8 cellular contexts compared by ENCODE assay signal in the genomic region with DNA sequence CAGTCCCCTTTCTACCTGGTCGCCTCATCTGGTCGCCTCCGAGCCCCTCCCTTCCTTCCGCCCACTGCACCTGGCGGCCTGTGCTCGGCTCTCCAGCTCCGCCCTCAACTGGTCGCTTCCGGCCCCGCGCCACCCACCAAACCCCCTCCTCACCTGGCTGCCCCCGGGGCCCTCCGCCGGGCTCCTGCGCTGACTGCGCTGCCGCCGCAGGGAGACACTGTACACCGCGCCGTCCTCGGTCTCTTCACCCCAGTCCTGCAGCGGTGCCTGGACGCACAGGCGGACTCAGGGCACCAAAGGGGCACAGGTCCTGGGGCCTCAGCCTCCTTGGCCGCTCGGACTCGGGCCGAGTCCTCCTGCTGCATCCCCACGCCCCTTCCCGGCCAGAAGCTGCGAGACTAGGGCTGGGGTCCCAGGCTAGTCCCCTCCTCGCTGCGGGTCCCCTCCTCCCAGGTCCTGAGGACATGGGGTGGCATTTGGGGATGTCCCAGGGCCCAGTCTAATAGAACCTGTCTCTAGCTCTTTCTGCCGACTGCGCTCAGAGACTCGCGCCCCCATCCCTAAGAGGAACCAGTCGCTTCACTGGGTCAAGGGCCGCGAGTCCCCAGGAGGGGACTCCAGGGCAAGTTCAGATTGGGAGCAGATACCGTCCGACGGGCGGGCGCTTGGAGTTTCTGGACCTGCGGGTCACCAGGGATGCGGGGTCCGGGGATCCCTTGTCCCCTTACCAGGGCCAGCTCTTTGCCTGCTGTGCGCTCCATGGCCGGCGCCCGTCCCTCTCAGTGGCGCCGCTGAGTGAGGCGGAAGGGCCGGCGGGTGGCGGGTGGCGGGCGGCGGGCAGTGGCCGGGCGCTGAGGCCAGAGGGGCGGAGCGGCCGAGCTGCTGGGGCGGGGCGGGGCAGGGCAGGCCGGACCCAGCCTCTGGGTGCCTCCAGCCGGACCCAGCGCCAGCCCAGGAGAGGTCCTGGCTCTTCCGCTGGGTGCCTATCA. TPM values are rescaled to one million over a fixed set of nuclear protein-coding genes. Genes with fewer than 3 reads are reported as not detected.
DNase-seq lines count a peak whose midpoint lies in the region; ATAC-seq and TF ChIP-seq lines count a peak whose summit lies in the region.

A gene with protein sequence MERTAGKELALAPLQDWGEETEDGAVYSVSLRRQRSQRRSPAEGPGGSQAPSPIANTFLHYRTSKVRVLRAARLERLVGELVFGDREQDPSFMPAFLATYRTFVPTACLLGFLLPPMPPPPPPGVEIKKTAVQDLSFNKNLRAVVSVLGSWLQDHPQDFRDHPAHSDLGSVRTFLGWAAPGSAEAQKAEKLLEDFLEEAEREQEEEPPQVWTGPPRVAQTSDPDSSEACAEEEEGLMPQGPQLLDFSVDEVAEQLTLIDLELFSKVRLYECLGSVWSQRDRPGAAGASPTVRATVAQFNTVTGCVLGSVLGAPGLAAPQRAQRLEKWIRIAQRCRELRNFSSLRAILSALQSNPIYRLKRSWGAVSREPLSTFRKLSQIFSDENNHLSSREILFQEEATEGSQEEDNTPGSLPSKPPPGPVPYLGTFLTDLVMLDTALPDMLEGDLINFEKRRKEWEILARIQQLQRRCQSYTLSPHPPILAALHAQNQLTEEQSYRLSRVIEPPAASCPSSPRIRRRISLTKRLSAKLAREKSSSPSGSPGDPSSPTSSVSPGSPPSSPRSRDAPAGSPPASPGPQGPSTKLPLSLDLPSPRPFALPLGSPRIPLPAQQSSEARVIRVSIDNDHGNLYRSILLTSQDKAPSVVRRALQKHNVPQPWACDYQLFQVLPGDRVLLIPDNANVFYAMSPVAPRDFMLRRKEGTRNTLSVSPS (minus strand): TSS at position 797 of the 989 bp plus-strand sequence. CDS start 36 bp downstream, at position 761.

- no peaks in the 10 kb centered on the region for H3F3A ChIP-seq in GM23248 (ENCODE audit: insufficient read depth)
- H3F3A ChIP-seq in OCI-LY1 (ENCODE audit: insufficient read depth, low read length): no peaks in the 10 kb centered on the region

- TF ChIP-seq CTCF in OCI-LY1 (IDR thresholded peaks at IDR 0.05; ENCODE audit: low read length): no peak
- peak; percentile 34 for TF ChIP-seq CTCF in parathyroid adenoma (IDR thresholded peaks at IDR 0.05)

- peak within 1 kb of the TSS; percentile 57 for H2AFZ ChIP-seq in GM23248
- no peak within 1 kb of the TSS for H2AFZ ChIP-seq in OCI-LY1 (ENCODE audit: low read length)
- H2AFZ ChIP-seq in parathyroid adenoma: peak within 1 kb of the TSS; percentile 93

- in situ Hi-C loops in GM23248 (cut with MboI): no loop called here

- H3K27ac ChIP-seq in GM23248 (no peak within 1 kb of the TSS), OCI-LY1 (ENCODE audit: low read depth, low read length, poor library complexity, severe bottlenecking) (no peak within 1 kb of the TSS), parathyroid adenoma (peak within 1 kb of the TSS; percentile 97)

- H3K79me2 ChIP-seq in GM23248 (ENCODE audit: insufficient read depth): no peaks in the 10 kb centered on the region
- no peaks in the 10 kb centered on the region for H3K79me2 ChIP-seq in OCI-LY1 (ENCODE audit: insufficient read depth, low read length)
- H3K79me2 ChIP-seq in parathyroid adenoma: peaks cover 4% of the 10 kb centered on the region

- H4K20me1 ChIP-seq in GM23248 (ENCODE audit: insufficient read depth): no peaks in the 10 kb centered on the region
- no peaks in the 10 kb centered on the region for H4K20me1 ChIP-seq in OCI-LY1 (ENCODE audit: insufficient read depth, low read length)

- H3K9ac ChIP-seq in GM23248 (0 out of 2 replicates have a peak within 1 kb of the TSS, but pooled peaks have one; percentile 5), OCI-LY1 (ENCODE audit: low read length) (no peak within 1 kb of the TSS), parathyroid adenoma (peak within 1 kb of the TSS; percentile 92)

- H3K9me2 ChIP-seq in GM23248 (ENCODE audit: insufficient read depth) (no peaks in the 10 kb centered on the region), OCI-LY1 (ENCODE audit: low read depth, low read length) (no peaks in the 10 kb centered on the region)

- WGBS in GM23248 (ENCODE audit: low coverage in 1 of 2, low lambda C conversion rate in 2 of 2, missing lambda C conversion rate in 2 of 2), 2 experiments: 5% methylated on average over 43 to 61 of the region's 73 CpGs

- no peak for ATAC-seq in HG03095 (IDR thresholded peaks at IDR 0.05; ENCODE audit: unreplicated experiment)

- H3K4me1 ChIP-seq in GM23248 (ENCODE audit: insufficient read depth): no peaks in the 10 kb centered on the region
- peaks cover 17% of the 10 kb centered on the region for H3K4me1 ChIP-seq in OCI-LY1 (ENCODE audit: insufficient read depth, low read length, severe bottlenecking)
- H3K4me1 ChIP-seq in parathyroid adenoma: peaks cover 19% of the 10 kb centered on the region

- H3K4me2 ChIP-seq in GM23248 (ENCODE audit: unreplicated experiment): peak within 1 kb of the TSS; percentile 16
- H3K4me2 ChIP-seq in OCI-LY1 (ENCODE audit: low read length): peak within 1 kb of the TSS; percentile 62
- H3K4me2 ChIP-seq in parathyroid adenoma (ENCODE audit: low read length): peak within 1 kb of the TSS; percentile 71

- peak; percentile 47 for DNase-seq in GM23248
- peak; percentile 62 for DNase-seq in glomerular visceral epithelial cell (ENCODE audit: extremely low spot score)
- no peak for DNase-seq in OCI-M2 (lab: John Stamatoyannopoulos, UW; ENCODE audit: unreplicated experiment)
- no peak for DNase-seq in GM19240 (ENCODE audit: insufficient read length, low spot score)
- DNase-seq in dedifferentiated amniotic fluid mesenchymal stem cell (ENCODE audit: extremely low spot score): no peak

- H3K27me3 ChIP-seq in GM23248 (replicated peaks; ENCODE audit: insufficient read depth) (no peaks in the 10 kb centered on the region; the same call in 1 of the 2 replicates), OCI-LY1 (ENCODE audit: insufficient read depth, low read length) (no peaks in the 10 kb centered on the region; the same call in 1 of the 2 replicates), parathyroid adenoma (ENCODE audit: control insufficient read depth, insufficient read depth, low read length) (no peaks in the 10 kb centered on the region)

- H3K9me3 ChIP-seq in GM23248 (ENCODE audit: low read depth) (no peaks in the 10 kb centered on the region), OCI-LY1 (ENCODE audit: low read length) (no peaks in the 10 kb centered on the region), parathyroid adenoma (ENCODE audit: control insufficient read depth, low read length) (no peaks in the 10 kb centered on the region)

- H3K36me3 ChIP-seq in GM23248 (ENCODE audit: low read depth) (no peaks in the 10 kb centered on the region), OCI-LY1 (ENCODE audit: insufficient read depth, low read length) (no peaks in the 10 kb centered on the region), parathyroid adenoma (ENCODE audit: control insufficient read depth, insufficient read depth, low read length) (no peaks in the 10 kb centered on the region)

- peak within 1 kb of the TSS; percentile 45 for H3K4me3 ChIP-seq in GM23248
- H3K4me3 ChIP-seq in OCI-LY1 (ENCODE audit: low read depth, low read length, poor library complexity, severe bottlenecking): peak within 1 kb of the TSS; percentile 37
- peak within 1 kb of the TSS; percentile 77 for H3K4me3 ChIP-seq in parathyroid adenoma (ENCODE audit: low read depth, low read length)

RNA-seq across cellular contexts. Expression of the gene that starts here (rescaled TPM):
- 0.54 and 5.9 TPM in 2 replicates for total RNA-seq in GM23248 (2014; rRNA removed; shearing (Covaris generic))
- polyA plus RNA-seq in GM23248 (2016; fragmentation: Nextera tagmentation; extraction: Ambion mirVana): 0.43 and 1.4 TPM in 2 replicates

Comparison
In these comparisons a context has a peak if more than half of its experiments do, and no peak if none do; other contexts are left out.
1. DNase-seq: peak in GM23248 (single experiment) and glomerular visceral epithelial cell (single experiment); none in OCI-M2 (single experiment), GM19240 (single experiment) and dedifferentiated amniotic fluid mesenchymal stem cell (single experiment).
2. H3K4me2 ChIP-seq: peak in every context shown above with its lines; median percentile 71 in parathyroid adenoma; 62 in OCI-LY1; 16 in GM23248.
3. Peak in every context shown above with its lines, with median percentiles within 50 percentile points of each other: H3K4me3 ChIP-seq.